9 cellular contexts compared by ENCODE assay signal in the genomic region with DNA sequence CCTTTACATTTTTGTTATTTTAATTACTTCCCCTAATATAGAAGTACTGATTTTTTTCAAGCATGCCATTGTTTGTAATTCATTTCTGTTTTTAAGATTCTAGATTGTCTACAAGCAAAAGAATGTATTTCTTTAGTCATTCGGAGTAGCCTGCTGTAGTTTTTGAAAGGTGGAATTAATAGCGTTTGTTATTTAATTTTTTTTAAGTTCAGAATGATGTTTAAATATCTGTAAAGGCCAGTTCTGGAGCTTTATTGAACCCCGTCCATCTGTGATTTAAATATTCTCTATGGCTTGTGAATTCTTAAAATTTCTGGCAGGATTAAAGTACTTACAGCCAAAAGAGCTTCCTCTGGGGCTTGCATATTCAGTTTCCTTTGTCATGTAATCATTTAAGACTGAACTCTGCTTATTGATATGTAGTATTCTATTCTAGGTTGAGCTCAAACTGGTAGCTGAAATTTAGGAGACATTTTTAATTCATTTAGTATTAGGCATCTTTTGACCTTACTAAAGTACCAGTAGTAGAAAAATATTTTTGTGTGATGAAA. TPM values are rescaled to one million over a fixed set of nuclear protein-coding genes. Genes with fewer than 3 reads are reported as not detected.
A peak's percentile ranks its signal among the peaks of the same experiment; 100 is the strongest.
DNase-seq lines count a peak whose midpoint lies in the region; ATAC-seq and TF ChIP-seq lines count a peak whose summit lies in the region.
"Had no signal": no experiment of that assay in that cellular context is flagged by ENCODE, and none has a peak within 500 bp of the region (broad histone marks: within the 10 kb centered on the region; RNA-seq: fewer than 3 reads in every experiment).

No MANE protein-coding gene starts in this region.

- WGBS in esophagus squamous epithelium, 2 donors: 15 to 29% methylated on average over 3 of the region's 3 CpGs
- WGBS in prostate gland: 27% methylated on average over 3 of the region's 3 CpGs

- H3K4me3 ChIP-seq in SJCRH30 (peak overlapping the region; percentile 76; the same call in 1 of the 2 replicates), esophagus squamous epithelium (peak overlapping the region in 2 of 4 donors; percentile 5 to 95), prostate gland (peak overlapping the region; percentile 7 to 91)

- peaks cover 16% of the 10 kb centered on the region for H3K4me1 ChIP-seq in SJCRH30
- H3K4me1 ChIP-seq in esophagus squamous epithelium: peaks cover 3 to 79% (median 48%) of the 10 kb centered on the region in 3 donors
- peaks cover 28% of the 10 kb centered on the region for H3K4me1 ChIP-seq in prostate gland (replicated peaks)

- TF ChIP-seq CTCF in Calu3 (IDR thresholded peaks at IDR 0.05; ENCODE audit: unreplicated experiment) (no peak), esophagus squamous epithelium (IDR thresholded peaks at IDR 0.05) (no peak), prostate gland (IDR thresholded peaks at IDR 0.05) (no peak)

- no peak for ATAC-seq in HG02938 (IDR thresholded peaks at IDR 0.05; ENCODE audit: unreplicated experiment)
- no peak for ATAC-seq in HG02610 (IDR thresholded peaks at IDR 0.05; ENCODE audit: unreplicated experiment)
- ATAC-seq: naive thymus-derived CD8-positive, alpha-beta T cell had no signal

- peak overlapping the region; percentile 95 for H3K27ac Mint-ChIP-seq in Calu3 (ENCODE audit: unreplicated experiment)

- peaks cover 97% of the 10 kb centered on the region for H3K36me3 Mint-ChIP-seq in Calu3 (ENCODE audit: insufficient read depth, unreplicated experiment)

- H3K9me3 ChIP-seq in SJCRH30 (replicated peaks) (no peaks in the 10 kb centered on the region), esophagus squamous epithelium (no peaks in the 10 kb centered on the region), prostate gland (no peaks in the 10 kb centered on the region)

- H3K27me3 Mint-ChIP-seq in Calu3 (ENCODE audit: unreplicated experiment): no peaks in the 10 kb centered on the region
- H3K27me3 Mint-ChIP-seq: naive thymus-derived CD8-positive, alpha-beta T cell had no signal

- BruUV-seq in Calu3 (replicated peaks; lab: Mats Ljungman, UMichigan): no TSS peak

- DNase-seq in Calu3: no peak
- no peak for DNase-seq in SJCRH30
- DNase-seq in esophagus squamous epithelium (lab: John Stamatoyannopoulos, UW): no peak
- DNase-seq in prostate gland (ENCODE audit: low spot score): no peak
- no peak for DNase-seq in inferior parietal cortex (ENCODE audit: extremely low spot score)
- DNase-seq in epidermal melanocyte (ENCODE audit: insufficient read length, low spot score): no peak

- CTCF ChIA-PET in Calu3 (lab: Charles Lee): interaction anchor here (0.7 to 3.9 kb wide), 6 partner anchors 43 to 414 kb away, joined by 4 to 24 read pairs (median 9); no protein-coding TSS in a partner anchor

- H3K27ac ChIP-seq in SJCRH30: peak overlapping the region; percentile 95
- peak overlapping the region; percentile 74 to 99 (median 98) for H3K27ac ChIP-seq in esophagus squamous epithelium
- peak overlapping the region; percentile 99 for H3K27ac ChIP-seq in prostate gland

- no peaks in the 10 kb centered on the region for H3K27me3 ChIP-seq in SJCRH30
- H3K27me3 ChIP-seq in esophagus squamous epithelium: no peaks in the 10 kb centered on the region
- no peaks in the 10 kb centered on the region for H3K27me3 ChIP-seq in prostate gland (replicated peaks; ENCODE audit: insufficient read depth)

- no peak for TF ChIP-seq POLR2A in esophagus squamous epithelium (IDR thresholded peaks at IDR 0.05)
- TF ChIP-seq POLR2A in prostate gland (IDR thresholded peaks at IDR 0.05): no peak

- H3K4me1 Mint-ChIP-seq in Calu3 (ENCODE audit: low read depth, unreplicated experiment): peaks cover 38% of the 10 kb centered on the region

- intact Hi-C loops in Calu3 (cut with micrococcal nuclease; ENCODE audit: unreplicated experiment) (no loop called here), esophagus squamous epithelium (cut with DNase I) (loop anchor here (10.0 kb wide), 2 partner anchors 190 to 210 kb away; a partner anchor contains a TSS), prostate gland (cut with DNase I) (no loop called here)

- H3K4me3 Mint-ChIP-seq in Calu3 (ENCODE audit: low read depth, unreplicated experiment): peak overlapping the region; percentile 92

- no peaks in the 10 kb centered on the region for H3K9me3 Mint-ChIP-seq in Calu3 (ENCODE audit: low read depth, unreplicated experiment)
- H3K9me3 Mint-ChIP-seq: naive thymus-derived CD8-positive, alpha-beta T cell had no signal

- H3K36me3 ChIP-seq in SJCRH30 (peaks cover 76% of the 10 kb centered on the region), esophagus squamous epithelium (peaks cover 0 to 33% (median 5%) of the 10 kb centered on the region in 3 donors), prostate gland (no peaks in the 10 kb centered on the region)

RNA-seq across cellular contexts. Expression of a gene that starts 5.2 kb away (rescaled TPM):
- total RNA-seq in Calu3 (2022) (129 and 139 TPM in 2 replicates), esophagus squamous epithelium (10 to 100 TPM; 37.3 to 75.7 (median 57.0) TPM), prostate gland (100 to 1,000 TPM; 124 to 151 TPM)
- 86.9 and 88.8 TPM in 2 replicates for total RNA-seq in SJCRH30 (2014; rRNA removed; shearing (Covaris generic))
